In genomic region chr20:59055302-59055701, GRCh38 we compare ENCODE assay signal across 10 cellular contexts. TPM values are rescaled to one million over a fixed set of nuclear protein-coding genes. Genes with fewer than 3 reads are reported as not detected.
DNase-seq lines count a peak whose midpoint lies in the region; ATAC-seq and TF ChIP-seq lines count a peak whose summit lies in the region.
"Had no signal": no experiment of that assay in that cellular context is flagged by ENCODE, and none has a peak within 500 bp of the region (broad histone marks: within the 10 kb centered on the region; RNA-seq: fewer than 3 reads in every experiment).

No MANE protein-coding gene starts in this region.

- H3K9me3 ChIP-seq in WERI-Rb-1 (ENCODE audit: severe bottlenecking): no peaks in the 10 kb centered on the region

- DNase-seq in AML-193 (lab: John Stamatoyannopoulos, UW) (peak; percentile 50 to 66), HCEC 1CT (peak; percentile 39), WERI-Rb-1 (no peak), left lobe of liver (ENCODE audit: low spot score) (no peak)
- no peak for DNase-seq in stimulated activated naive B cell treated with anti-CD40 and anti-IgM and Interleukin-4, amounts not matched to agents 10 μg/mL and 1 μg/mL and 100 μg/mL, for 72 hours
- no peak for DNase-seq in stimulated activated naive CD8-positive, alpha-beta T cell treated with anti-CD3 and anti-CD28 coated beads, Interleukin-15, Interleukin-2, amounts not matched to agents 100 U/mL and 50 U/mL, for 24 hours
- DNase-seq: NCI-H2081 treated with DMSO at 0.1 percent for 48 hours had no signal

- H3K4me1 Mint-ChIP-seq in stimulated activated naive B cell treated with anti-CD40 and anti-IgM and Interleukin-4, amounts not matched to agents 10 μg/mL and 1 μg/mL and 100 μg/mL, for 72 hours: no peaks in the 10 kb centered on the region

- no peaks in the 10 kb centered on the region for H3K36me3 Mint-ChIP-seq in stimulated activated naive B cell treated with anti-CD40 and anti-IgM and Interleukin-4, amounts not matched to agents 10 μg/mL and 1 μg/mL and 100 μg/mL, for 72 hours

- peaks cover 5 to 23% of the 10 kb centered on the region in 2 donors for H3K27me3 Mint-ChIP-seq in stimulated activated naive B cell treated with anti-CD40 and anti-IgM and Interleukin-4, amounts not matched to agents 10 μg/mL and 1 μg/mL and 100 μg/mL, for 72 hours

- no peak overlapping the region for H3K27ac ChIP-seq in WERI-Rb-1

- no peaks in the 10 kb centered on the region for H3K9me3 Mint-ChIP-seq in stimulated activated naive B cell treated with anti-CD40 and anti-IgM and Interleukin-4, amounts not matched to agents 10 μg/mL and 1 μg/mL and 100 μg/mL, for 72 hours

- H3K4me3 ChIP-seq in WERI-Rb-1 (ENCODE audit: low read depth, low read length): no peak overlapping the region

- ATAC-seq in left lobe of liver (peak; percentile 39), GM19324 (IDR thresholded peaks at IDR 0.05; ENCODE audit: low FRiP score, unreplicated experiment) (no peak), GM21576 (IDR thresholded peaks at IDR 0.05; ENCODE audit: unreplicated experiment) (no peak)
- no peak for ATAC-seq in stimulated activated naive B cell treated with anti-CD40 and anti-IgM and Interleukin-4, amounts not matched to agents 10 μg/mL and 1 μg/mL and 100 μg/mL, for 72 hours (replicated peaks)
- ATAC-seq in stimulated activated naive CD8-positive, alpha-beta T cell treated with anti-CD3 and anti-CD28 coated beads, Interleukin-15, Interleukin-2, amounts not matched to agents 100 U/mL and 50 U/mL, for 24 hours: no peak

- 0 out of 2 replicates have a peak, but pooled peaks have one; percentile 12 for TF ChIP-seq CTCF in WERI-Rb-1 (IDR thresholded peaks at IDR 0.05; ENCODE audit: low read depth, low read length)

- no peaks in the 10 kb centered on the region for H3K36me3 ChIP-seq in WERI-Rb-1

- no peak overlapping the region for H3K27ac Mint-ChIP-seq in stimulated activated naive B cell treated with anti-CD40 and anti-IgM and Interleukin-4, amounts not matched to agents 10 μg/mL and 1 μg/mL and 100 μg/mL, for 72 hours

- H3K27me3 ChIP-seq in WERI-Rb-1 (ENCODE audit: insufficient read depth, low read depth, severe bottlenecking): no peaks in the 10 kb centered on the region

- no peak overlapping the region for H3K4me3 Mint-ChIP-seq in stimulated activated naive B cell treated with anti-CD40 and anti-IgM and Interleukin-4, amounts not matched to agents 10 μg/mL and 1 μg/mL and 100 μg/mL, for 72 hours

RNA-seq across cellular contexts. Expression of gene PRELID3B, which starts 12.7 kb away (rescaled TPM):
- total RNA-seq in left lobe of liver: 16.4 TPM

RNA-seq across cellular contexts. Expression of gene ATP5F1E, which starts 23.2 kb away (rescaled TPM):
- 33.3 TPM for total RNA-seq in left lobe of liver

RNA-seq across cellular contexts. Expression of gene TUBB1, which starts 36.1 kb away (rescaled TPM):
- total RNA-seq in left lobe of liver: 0.25 TPM
- total RNA-seq: myocyte had no signal

RNA-seq across cellular contexts. Expression of gene CTSZ, which starts 48.2 kb away (rescaled TPM):
- 248 TPM for total RNA-seq in left lobe of liver

Comparison
In these comparisons a context has a peak if more than half of its experiments do, and no peak if none do; other contexts are left out.
1. DNase-seq: peak in AML-193 (2 of 2) and HCEC 1CT (single experiment); none in WERI-Rb-1 (single experiment), left lobe of liver (single experiment), stimulated activated naive B cell treated with anti-CD40 and anti-IgM and Interleukin-4, amounts not matched to agents 10 μg/mL and 1 μg/mL and 100 μg/mL, for 72 hours (single experiment) and stimulated activated naive CD8-positive, alpha-beta T cell treated with anti-CD3 and anti-CD28 coated beads, Interleukin-15, Interleukin-2, amounts not matched to agents 100 U/mL and 50 U/mL, for 24 hours (single experiment).